Comparison of ENCODE assay signal across 1 cellular context in genomic region chr19:50416034-50416814, GRCh38.
TF ChIP-seq lines count a peak whose summit lies in the region.

No MANE protein-coding gene starts in this region.

TF ChIP-seq in HepG2, 621 proteins besides CTCF, POLR2A, EP300 and RAD21:
- TF ChIP-seq MBD4 (IDR thresholded peaks at IDR 0.05; ENCODE audit: borderline replicate concordance, low read length) (no peak), IRF1 (CRISPR knock-in tag; IDR thresholded peaks at IDR 0.05; ENCODE audit: low read depth) (no peak), NR2F6 (IDR thresholded peaks at IDR 0.05) (peak; percentile 73), NR2F6 (CRISPR knock-in tag; IDR thresholded peaks at IDR 0.05) (no peak), RBM22 (optimal IDR thresholded peaks at IDR 0.05; ENCODE audit: low read length) (peak; percentile 29), DZIP1 (CRISPR knock-in tag; IDR thresholded peaks at IDR 0.05) (no peak), NR2C2 (CRISPR knock-in tag; IDR thresholded peaks at IDR 0.05; ENCODE audit: borderline replicate concordance) (peak; percentile 49; the same call in 1 of the 2 replicates), RNF2 (conservative IDR thresholded peaks at IDR 0.05; ENCODE audit: low read depth) (no peak), ZNF282 (IDR thresholded peaks at IDR 0.05; ENCODE audit: partially characterized antibody) (no peak)
